10 cellular contexts compared by ENCODE assay signal in the genomic region with DNA sequence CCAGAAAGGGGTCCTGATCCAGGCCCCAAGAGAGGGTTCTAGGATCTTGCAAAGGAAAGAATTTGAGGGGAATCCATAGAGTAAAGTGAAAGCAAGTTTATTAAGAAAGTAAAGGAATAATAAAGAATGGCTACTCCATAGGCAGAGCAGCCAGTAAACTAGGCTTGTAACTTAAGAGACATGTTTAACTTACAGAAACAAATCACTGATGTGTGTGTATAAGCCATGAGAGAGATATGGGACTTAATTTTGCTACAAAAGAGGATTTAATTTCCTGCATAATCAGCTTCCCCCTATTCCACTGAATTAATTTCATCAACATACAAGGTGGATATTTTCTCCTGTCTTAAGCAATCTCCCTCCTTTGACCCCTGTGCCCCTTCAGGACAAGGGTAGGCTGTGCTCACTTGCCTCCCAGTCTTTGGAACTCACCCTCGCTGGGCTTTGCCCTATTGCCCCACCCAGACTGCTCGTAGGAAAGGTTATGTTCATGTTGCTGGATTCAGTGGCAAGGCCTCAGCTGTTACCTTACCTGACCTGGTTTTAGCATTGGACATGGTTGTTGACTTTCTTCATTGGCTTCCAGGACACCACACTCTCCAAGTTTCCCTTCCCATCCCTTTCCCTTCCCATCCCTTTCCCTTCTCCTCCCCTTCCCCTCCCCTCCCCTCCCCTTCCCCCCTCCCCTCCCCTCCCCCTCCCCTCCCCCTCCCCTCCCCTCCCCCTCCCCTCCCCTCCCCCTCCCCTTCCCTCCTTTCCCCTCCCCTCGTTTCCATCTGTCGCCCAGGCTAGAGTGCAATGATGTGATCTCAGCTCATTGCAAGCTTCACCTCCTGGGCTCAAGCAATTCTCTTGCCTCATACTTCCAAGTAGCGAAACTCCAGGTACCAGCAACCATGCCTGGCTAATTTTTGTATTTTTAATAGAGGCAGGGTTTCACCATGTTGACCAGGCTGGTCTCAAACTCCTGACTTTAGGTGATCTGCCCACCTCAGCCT. TPM values are rescaled to one million over a fixed set of nuclear protein-coding genes. Genes with fewer than 3 reads are reported as not detected.
A peak's percentile ranks its signal among the peaks of the same experiment; 100 is the strongest.
DNase-seq lines count a peak whose midpoint lies in the region; ATAC-seq and TF ChIP-seq lines count a peak whose summit lies in the region.
"Had no signal": no experiment of that assay in that cellular context is flagged by ENCODE, and none has a peak within 500 bp of the region (broad histone marks: within the 10 kb centered on the region; RNA-seq: fewer than 3 reads in every experiment).

No MANE protein-coding gene starts in this region.

- H3K27ac Mint-ChIP-seq in activated CD8-positive, alpha-beta T cell treated with anti-CD3 and anti-CD28 coated beads for 36 hours: peak overlapping the region; percentile 37
- H3K27ac Mint-ChIP-seq in progenitor cell of endocrine pancreas: peak overlapping the region; percentile 77

- intact Hi-C loops in activated CD8-positive, alpha-beta T cell treated with anti-CD3 and anti-CD28 coated beads for 36 hours (cut with micrococcal nuclease): no loop called here

- no peaks in the 10 kb centered on the region for H3K9me3 Mint-ChIP-seq in activated CD8-positive, alpha-beta T cell treated with anti-CD3 and anti-CD28 coated beads for 36 hours
- no peaks in the 10 kb centered on the region for H3K9me3 Mint-ChIP-seq in progenitor cell of endocrine pancreas (ENCODE audit: low read depth)

- ATAC-seq in activated CD8-positive, alpha-beta T cell treated with anti-CD3 and anti-CD28 coated beads for 36 hours: peak; percentile 45

- DNase-seq in NCI-H82 (lab: John Stamatoyannopoulos, UW) (peak; percentile 73), NCI-H82 treated with DMSO at 0.1 percent for 48 hours (lab: John Stamatoyannopoulos, UW; ENCODE audit: unreplicated experiment) (no peak), M059J (ENCODE audit: low read depth) (peak; percentile 73), progenitor cell of endocrine pancreas (ENCODE audit: low spot score, unreplicated experiment) (no peak), AG08396 (ENCODE audit: low spot score) (no peak), RWPE1 (ENCODE audit: low spot score) (no peak)
- no peak for DNase-seq in activated CD8-positive, alpha-beta T cell treated with anti-CD3 and anti-CD28 coated beads for 36 hours
- no peak for DNase-seq in activated CD4-positive, alpha-beta T cell treated with anti-CD3 and anti-CD28 coated beads for 1 hour
- DNase-seq: activated naive CD4-positive, alpha-beta T cell treated with anti-CD3 and anti-CD28 coated beads, Interleukin-2, amount 50 U/mL, for 16 hours; islet precursor cell had no signal

- no peak for TF ChIP-seq CTCF in activated CD8-positive, alpha-beta T cell treated with anti-CD3 and anti-CD28 coated beads for 36 hours (IDR thresholded peaks at IDR 0.05)
- TF ChIP-seq CTCF in progenitor cell of endocrine pancreas (IDR thresholded peaks at IDR 0.05; ENCODE audit: unreplicated experiment) (no peak), RWPE1 (conservative IDR thresholded peaks at IDR 0.05; ENCODE audit: low read depth) (no peak)

- H3K36me3 Mint-ChIP-seq in activated CD8-positive, alpha-beta T cell treated with anti-CD3 and anti-CD28 coated beads for 36 hours (ENCODE audit: low read depth): peaks cover 5% of the 10 kb centered on the region
- H3K36me3 Mint-ChIP-seq in progenitor cell of endocrine pancreas (ENCODE audit: insufficient read depth): peaks cover 3% of the 10 kb centered on the region

- peaks cover 11% of the 10 kb centered on the region for H3K4me1 Mint-ChIP-seq in activated CD8-positive, alpha-beta T cell treated with anti-CD3 and anti-CD28 coated beads for 36 hours (ENCODE audit: low read depth)
- H3K4me1 Mint-ChIP-seq in progenitor cell of endocrine pancreas (ENCODE audit: low read depth): peaks cover 13% of the 10 kb centered on the region

- POLR2A ChIA-PET in activated CD8-positive, alpha-beta T cell treated with anti-CD3 and anti-CD28 coated beads for 36 hours (lab: Charles Lee): interaction anchor here (0.6 to 1.5 kb wide), 3 partner anchors 10 to 304 kb away, joined by 3 read pairs; a partner anchor contains a TSS
- POLR2A ChIA-PET in RWPE1 (lab: Yijun Ruan, JAX; ENCODE audit: low non-redundant PET): no interaction called here

- CTCF ChIA-PET in activated CD8-positive, alpha-beta T cell treated with anti-CD3 and anti-CD28 coated beads for 36 hours (lab: Charles Lee): interaction anchor here (0.7 to 1.0 kb wide), 4 partner anchors 93 to 318 kb away, joined by 3 to 4 read pairs (median 3); no protein-coding TSS in a partner anchor
- CTCF ChIA-PET in RWPE1 (lab: Yijun Ruan, JAX): interaction anchor here (0.6 kb wide), 1 partner anchor 251 kb away, joined by 3 read pairs; a partner anchor contains a TSS

- no peaks in the 10 kb centered on the region for H3K27me3 Mint-ChIP-seq in activated CD8-positive, alpha-beta T cell treated with anti-CD3 and anti-CD28 coated beads for 36 hours
- no peaks in the 10 kb centered on the region for H3K27me3 Mint-ChIP-seq in progenitor cell of endocrine pancreas

- no peak overlapping the region for H3K4me3 Mint-ChIP-seq in activated CD8-positive, alpha-beta T cell treated with anti-CD3 and anti-CD28 coated beads for 36 hours
- H3K4me3 Mint-ChIP-seq in progenitor cell of endocrine pancreas (ENCODE audit: low read depth): no peak overlapping the region

- no peak overlapping the region for H3K27ac ChIP-seq in RWPE1

RNA-seq across cellular contexts. Expression of a gene that starts 44.6 kb away (rescaled TPM):
- total RNA-seq in M059J (2014; rRNA removed; shearing (Covaris generic)): 20.8 and 30.3 TPM in 2 replicates
- 10 to 100 TPM; 21.8 to 24.0 TPM for total RNA-seq in activated CD8-positive, alpha-beta T cell treated with anti-CD3 and anti-CD28 coated beads for 36 hours
- 37.5 and 40.7 TPM in 2 replicates for total RNA-seq in progenitor cell of endocrine pancreas

Comparison
In these comparisons a context has a peak if more than half of its experiments do, and no peak if none do; other contexts are left out.
1. DNase-seq: peak in NCI-H82 (single experiment) and M059J (single experiment); none in NCI-H82 treated with DMSO at 0.1 percent for 48 hours (single experiment), activated CD8-positive, alpha-beta T cell treated with anti-CD3 and anti-CD28 coated beads for 36 hours (single experiment), progenitor cell of endocrine pancreas (single experiment), activated CD4-positive, alpha-beta T cell treated with anti-CD3 and anti-CD28 coated beads for 1 hour (single experiment), AG08396 (single experiment) and RWPE1 (single experiment).